31 cellular contexts compared by ENCODE assay signal in the genomic region with DNA sequence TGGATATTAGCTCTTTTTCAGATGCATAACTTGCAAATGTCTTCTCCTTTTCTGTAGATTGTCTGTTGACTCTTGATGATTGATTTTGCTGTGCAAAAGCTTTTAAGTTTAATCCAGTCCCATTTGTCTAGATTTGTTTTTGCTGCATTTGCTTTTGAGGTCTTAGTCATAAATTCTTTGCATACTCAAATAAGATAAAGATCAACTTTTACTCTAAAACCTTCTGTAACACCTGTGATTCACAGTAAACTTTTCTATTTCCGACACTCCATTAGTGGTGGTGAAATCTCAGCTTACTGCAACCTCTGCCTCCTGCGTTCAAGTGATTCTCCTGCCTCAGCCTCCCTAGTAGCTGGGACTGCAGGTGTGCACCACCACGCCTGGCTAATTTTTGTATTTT.
"Had no signal": no experiment of that assay in that cellular context is flagged by ENCODE, and none has a peak within 500 bp of the region (broad histone marks: within the 10 kb centered on the region; RNA-seq: fewer than 3 reads in every experiment).

No MANE protein-coding gene starts in this region.

- H3K27ac ChIP-seq: body of pancreas, epithelial cell of prostate, esophagus squamous epithelium, WERI-Rb-1 had no signal

- H3K4me3 Mint-ChIP-seq: activated B cell treated with CpG ODN at 0.5 μM for 24 hours; activated CD4-positive, alpha-beta memory T cell treated with anti-CD3 and anti-CD28 coated beads for 36 hours; activated naive CD8-positive, alpha-beta T cell; activated T-cell treated with anti-CD3 and anti-CD28 coated beads, Interleukin-2, amount 50 U/mL, for 24 hours; activated T-cell treated with anti-CD3 and anti-CD28 coated beads, Interleukin-2, amount 50 U/mL, for 72 hours; T-helper 17 cell; T-helper 2 cell treated with Interferon-gamma antibody and Interleukin-4, amounts not matched to agents 5 μg/mL and 100 μg/mL, for 36 hours had no signal

- H3K27me3 ChIP-seq: body of pancreas, esophagus squamous epithelium had no signal

- FAIRE-seq: astrocyte, colon, endometrium, endothelial cell of umbilical vein had no signal

- H3K4me1 Mint-ChIP-seq: activated B cell treated with CpG ODN at 0.5 μM for 24 hours, T-helper 17 cell had no signal

- ATAC-seq: activated CD4-positive, CD25-positive, alpha-beta regulatory T cell treated with anti-CD3 and anti-CD28 coated beads, Interleukin-2, amount 50 U/mL, for 24 hours; activated T-cell treated with anti-CD3 and anti-CD28 coated beads, Interleukin-2, amount 50 U/mL, for 72 hours; body of pancreas; T-helper 17 cell had no signal

- H3K4me1 ChIP-seq: body of pancreas, esophagus squamous epithelium had no signal

- H3K36me3 Mint-ChIP-seq: activated CD4-positive, alpha-beta memory T cell treated with anti-CD3 and anti-CD28 coated beads for 36 hours; activated naive CD8-positive, alpha-beta T cell had no signal

- H3K27me3 Mint-ChIP-seq: activated B cell treated with CpG ODN at 0.5 μM for 24 hours; activated CD4-positive, alpha-beta memory T cell treated with anti-CD3 and anti-CD28 coated beads for 36 hours; activated naive CD8-positive, alpha-beta T cell; activated T-cell treated with anti-CD3 and anti-CD28 coated beads, Interleukin-2, amount 50 U/mL, for 24 hours; T-helper 17 cell had no signal

- H3K9me3 ChIP-seq: body of pancreas, esophagus squamous epithelium had no signal

- H3K36me3 ChIP-seq: esophagus squamous epithelium, WERI-Rb-1 had no signal

- H3K27ac Mint-ChIP-seq: activated B cell treated with CpG ODN at 0.5 μM for 24 hours; activated CD4-positive, alpha-beta memory T cell treated with anti-CD3 and anti-CD28 coated beads for 36 hours; activated naive CD8-positive, alpha-beta T cell; activated T-cell treated with anti-CD3 and anti-CD28 coated beads, Interleukin-2, amount 50 U/mL, for 24 hours; activated T-cell treated with anti-CD3 and anti-CD28 coated beads, Interleukin-2, amount 50 U/mL, for 72 hours; T-helper 17 cell; T-helper 2 cell treated with Interferon-gamma antibody and Interleukin-4, amounts not matched to agents 5 μg/mL and 100 μg/mL, for 36 hours had no signal

- DNase-seq: activated B cell treated with CpG ODN at 0.5 μM for 24 hours; activated CD4-positive, alpha-beta memory T cell treated with anti-CD3 and anti-CD28 coated beads for 36 hours; activated CD4-positive, alpha-beta T cell treated with anti-CD3 and anti-CD28 coated beads for 48 hours; activated CD4-positive, alpha-beta T cell treated with anti-CD3 and anti-CD28 coated beads, Interleukin-2, amount 50 U/mL, for 1 hour; activated CD8-positive, alpha-beta memory T cell treated with anti-CD3 and anti-CD28 coated beads, Interleukin-2, amount 50 U/mL, for 48 hours; activated gamma-delta T cell; activated naive CD4-positive, alpha-beta T cell; activated naive CD4-positive, alpha-beta T cell treated with anti-CD3 and anti-CD28 coated beads, Interleukin-2, amount 50 U/mL, for 16 hours; activated T-cell treated with anti-CD3 and anti-CD28 coated beads for 4 hours; activated T-cell treated with anti-CD3 and anti-CD28 coated beads, Interleukin-2, amount 50 U/mL, for 24 hours; activated T-cell treated with anti-CD3 and anti-CD28 coated beads, Interleukin-2, amount 50 U/mL, for 72 hours; amniotic stem cell; anterior cingulate cortex; body of pancreas; caudate nucleus; cortex of kidney; effector CD8-positive, alpha-beta T cell; esophagus squamous epithelium; head of caudate nucleus; T-helper 1 cell; T-helper 17 cell; T1000; WERI-Rb-1 had no signal

- H3K4me3 ChIP-seq: body of pancreas, esophagus squamous epithelium had no signal

- H3K9me3 Mint-ChIP-seq: T-helper 2 cell treated with Interferon-gamma antibody and Interleukin-4, amounts not matched to agents 5 μg/mL and 100 μg/mL, for 36 hours had no signal
